ENCODE assay signal across 9 cellular contexts in genomic region chr19:917323-918151, GRCh38. TPM values are rescaled to one million over a fixed set of nuclear protein-coding genes. Genes with fewer than 3 reads are reported as not detected.
A peak's percentile ranks its signal among the peaks of the same experiment; 100 is the strongest.
DNase-seq lines count a peak whose midpoint lies in the region; ATAC-seq, FAIRE-seq and TF ChIP-seq lines count a peak whose summit lies in the region.
"Had no signal": no experiment of that assay in that cellular context is flagged by ENCODE, and none has a peak within 500 bp of the region (broad histone marks: within the 10 kb centered on the region; RNA-seq: fewer than 3 reads in every experiment).

KISS1R (plus strand) TSS chr19:917333; CDS start chr19:917503, 170 bp downstream.

- intact Hi-C loops in left ventricle myocardium inferior (cut with micrococcal nuclease) (no loop called here), K562 (cut with micrococcal nuclease) (loop anchor here (1.0 kb wide), 1 partner anchor 147 kb away; no protein-coding TSS in a partner anchor), lower leg skin (cut with DNase I; ENCODE audit: low total_unique reads) (loop anchor here (5.0 kb wide), 1 partner anchor 150 kb away; no protein-coding TSS in a partner anchor)

- H2AFZ ChIP-seq in K562 (ENCODE audit: low read depth, low read length) = peak within 1 kb of the TSS; percentile 83

- peak; percentile 90 to 96 for TF ChIP-seq RAD21 in K562 (CRISPR knock-in tag; conservative IDR thresholded peaks at IDR 0.05 in 1 of 2, IDR thresholded peaks at IDR 0.05 in 1 of 2)

- DNase-seq in left ventricle myocardium inferior (no peak), right atrium auricular region (ENCODE audit: low spot score) (no peak), K562 (ENCODE audit: extremely low read depth in 1 of 4, low spot score in 3 of 4) (peak; percentile 60 to 90 (median 74)), lower leg skin (ENCODE audit: low spot score in 2 of 2) (no peak), upper lobe of left lung (peak; percentile 62 to 90), HPDE6-E6E7 (ENCODE audit: extremely low spot score) (no peak)

- peak; percentile 31; the same call in 1 of the 2 replicates for TF ChIP-seq EP300 in K562 (IDR thresholded peaks at IDR 0.05; ENCODE audit: low read length)
- no peak for TF ChIP-seq EP300 in upper lobe of left lung (IDR thresholded peaks at IDR 0.05)

- H3K4me1 ChIP-seq in left ventricle myocardium inferior (peaks cover 56% of the 10 kb centered on the region), right atrium auricular region (peaks cover 0 to 49% of the 10 kb centered on the region in 2 donors), K562 (replicated peaks in 1 of 2; ENCODE audit: control insufficient read depth in 2 of 2, insufficient read depth in 2 of 2, low read length in 2 of 2) (peaks cover 6 to 69% of the 10 kb centered on the region in 2 experiments; a peak in 4 of 5 replicates), upper lobe of left lung (peaks cover 39 to 56% (median 42%) of the 10 kb centered on the region in 4 donors)

- H3K27ac ChIP-seq in left ventricle myocardium inferior (replicated peaks) (no peak within 1 kb of the TSS), right atrium auricular region (no peak within 1 kb of the TSS), K562 (ENCODE audit: extremely low read depth, low read depth, low read length) (peak within 1 kb of the TSS; percentile 89), upper lobe of left lung (no peak within 1 kb of the TSS)

- H3K9me1 ChIP-seq in K562 (ENCODE audit: control insufficient read depth, insufficient read depth, low read length) = no peaks in the 10 kb centered on the region

- TF ChIP-seq POLR2A in K562 (conservative IDR thresholded peaks at IDR 0.05) (peak; percentile 70), lower leg skin (IDR thresholded peaks at IDR 0.05) (no peak), upper lobe of left lung (IDR thresholded peaks at IDR 0.05) (no peak)

- H3K9me3 ChIP-seq in left ventricle myocardium inferior (replicated peaks) (no peaks in the 10 kb centered on the region), right atrium auricular region (no peaks in the 10 kb centered on the region), K562 (replicated peaks; ENCODE audit: control insufficient read depth, insufficient read depth, low read depth, low read length) (no peaks in the 10 kb centered on the region), upper lobe of left lung (no peaks in the 10 kb centered on the region)

- WGBS in K562 (ENCODE audit: insufficient coverage, low coverage, missing lambda C conversion rate) = 1% methylated on average over 66 of the region's 87 CpGs
- 0 to 1% methylated on average over 2 to 53 of the region's 87 CpGs for whole genome bisulfite sequencing in lower leg skin, 2 donors
- WGBS in upper lobe of left lung, 2 donors = 0 to 1% methylated on average over 2 to 33 of the region's 87 CpGs

- H3K4me3 ChIP-seq in left ventricle myocardium inferior (peak within 1 kb of the TSS; percentile 53), right atrium auricular region (peak within 1 kb of the TSS in 1 of 2 donors; percentile 41), K562 (peak within 1 kb of the TSS; percentile 65), lower leg skin (ENCODE audit: low read depth, poor library complexity, severe bottlenecking) (peak within 1 kb of the TSS; percentile 15), upper lobe of left lung (peak within 1 kb of the TSS in 3 of 4 donors; percentile 22 to 43 (median 36))

- H3K36me3 ChIP-seq in left ventricle myocardium inferior = no peaks in the 10 kb centered on the region
- H3K36me3 ChIP-seq in right atrium auricular region = no peaks in the 10 kb centered on the region
- peaks cover 8% of the 10 kb centered on the region; the same call in 1 of the 3 replicates for H3K36me3 ChIP-seq in K562 (ENCODE audit: control insufficient read depth, insufficient read depth, low read length)
- no peaks in the 10 kb centered on the region for H3K36me3 ChIP-seq in upper lobe of left lung

- H3K27me3 ChIP-seq in left ventricle myocardium inferior (ENCODE audit: low read depth) = peaks cover 56% of the 10 kb centered on the region
- peaks cover 18 to 38% of the 10 kb centered on the region in 2 donors for H3K27me3 ChIP-seq in right atrium auricular region
- H3K27me3 ChIP-seq in K562 (ENCODE audit: control insufficient read depth in 2 of 2, insufficient read depth in 2 of 2, low read length in 2 of 2) = no peaks in the 10 kb centered on the region
- H3K27me3 ChIP-seq in upper lobe of left lung = peaks cover 3 to 45% (median 36%) of the 10 kb centered on the region in 4 donors

- H3K4me2 ChIP-seq in K562 (ENCODE audit: insufficient read depth, low read length) = peak within 1 kb of the TSS; percentile 84

- in situ Hi-C loops in K562 (cut with MboI) = no loop called here

- TF ChIP-seq CTCF in left ventricle myocardium inferior (IDR thresholded peaks at IDR 0.05; ENCODE audit: borderline replicate concordance) (peak; percentile 57), right atrium auricular region (IDR thresholded peaks at IDR 0.05) (peak in 1 of 2 donors; percentile 64), K562 (IDR thresholded peaks at IDR 0.05 in 2 of 3, conservative IDR thresholded peaks at IDR 0.05 in 1 of 3; ENCODE audit: insufficient read depth in 2 of 3, low read depth in 1 of 3, low read length in 3 of 3) (peak; percentile 91 to 98 (median 96)), lower leg skin (IDR thresholded peaks at IDR 0.05) (no peak), upper lobe of left lung (IDR thresholded peaks at IDR 0.05) (peak; percentile 19 to 74 (median 44))

- H4K20me1 ChIP-seq in K562 (replicated peaks; ENCODE audit: control insufficient read depth, insufficient read depth, low read length) = no peaks in the 10 kb centered on the region

- H3K79me2 ChIP-seq in K562 (ENCODE audit: control insufficient read depth, insufficient read depth, low read length) = peaks cover 36% of the 10 kb centered on the region

- ATAC-seq in K562 (peak; percentile 81), upper lobe of left lung (ENCODE audit: low FRiP score in 2 of 2) (peak in 1 of 2 donors; percentile 2), esophagus mucosa (no peak)

- peak within 1 kb of the TSS; percentile 83 to 94 for H3K9ac ChIP-seq in K562 (ENCODE audit: insufficient read depth in 1 of 2, low read depth in 2 of 2, low read length in 2 of 2)

- peak; percentile 77 for FAIRE-seq in K562 (lab: Jason Lieb, UNC)
- FAIRE-seq: colon had no signal

- CTCF ChIA-PET in K562 (lab: Yijun Ruan, JAX; ENCODE audit: low intra/inter-chr PET ratio) = interaction anchor here (0.7 to 6.8 kb wide), 5 partner anchors 24 to 313 kb away, joined by 3 to 74 read pairs (median 6); partner anchors contain the start of genes MED16 and RNU6-9

- POLR2A ChIA-PET in K562 (lab: Yijun Ruan, JAX) = interaction anchor here (0.6 kb wide), 3 partner anchors 29 to 120 kb away, joined by 3 read pairs; partner anchors contain the start of gene PTBP1

- TSS peak; percentile 52 for BruUV-seq in K562 (replicated peaks; lab: Mats Ljungman, UMichigan)

TF ChIP-seq in PFSK-1, 5 proteins besides CTCF, POLR2A, EP300 and RAD21:
- TF ChIP-seq FOXP2 (optimal IDR thresholded peaks at IDR 0.05; ENCODE audit: borderline replicate concordance, extremely low read depth, extremely low read length, insufficient read depth) (peak; percentile 65), POLR2AphosphoS5 (IDR thresholded peaks at IDR 0.05; ENCODE audit: low read depth, low read length) (no peak)
TF ChIP-seq in PFSK-1: peak in this region for 1.

TF ChIP-seq in K562, 482 proteins besides CTCF, POLR2A, EP300 and RAD21 (continues in another document):
- TF ChIP-seq ZNF436 (CRISPR knock-in tag; IDR thresholded peaks at IDR 0.05) = peak; percentile 100
- TF ChIP-seq MAZ (CRISPR knock-in tag; conservative IDR thresholded peaks at IDR 0.05 in 1 of 2, IDR thresholded peaks at IDR 0.05 in 1 of 2) = peak; percentile 75 to 97
- TF ChIP-seq ZNF780A (CRISPR knock-in tag; IDR thresholded peaks at IDR 0.05) = no peak
- TF ChIP-seq NFRKB (IDR thresholded peaks at IDR 0.05; ENCODE audit: low read depth) = no peak
- TF ChIP-seq XRCC4 (IDR thresholded peaks at IDR 0.05; ENCODE audit: extremely low read depth, insufficient read depth, insufficient read length) = no peak
- TF ChIP-seq RBM22 (IDR thresholded peaks at IDR 0.05; ENCODE audit: low read depth, low read length, poor library complexity, severe bottlenecking) = no peak
- peak; percentile 87 for TF ChIP-seq ADNP (tag; IDR thresholded peaks at IDR 0.05)
- TF ChIP-seq ETV1 (tag; conservative IDR thresholded peaks at IDR 0.05; ENCODE audit: low read depth) = no peak
- TF ChIP-seq STAG1 (CRISPR knock-in tag; IDR thresholded peaks at IDR 0.05; ENCODE audit: borderline replicate concordance) = peak; percentile 96
- no peak for TF ChIP-seq TAF1 (IDR thresholded peaks at IDR 0.05; ENCODE audit: control insufficient read depth, extremely low read depth, insufficient read depth, low read length, severe bottlenecking)
- no peak for TF ChIP-seq BRCA1 (IDR thresholded peaks at IDR 0.05)
- TF ChIP-seq BRCA1 (CRISPR knock-in tag; IDR thresholded peaks at IDR 0.05) = no peak
- no peak for TF ChIP-seq CHCHD3 (CRISPR knock-in tag; IDR thresholded peaks at IDR 0.05)
- no peak for TF ChIP-seq MED1 (CRISPR knock-in tag; IDR thresholded peaks at IDR 0.05; ENCODE audit: borderline replicate concordance)

RNA-seq across cellular contexts. Expression of gene KISS1R, which starts in this region (rescaled TPM):
- not detected for total RNA-seq in left ventricle myocardium inferior
- total RNA-seq in right atrium auricular region = not detected
- 0.61 TPM for polyA plus RNA-seq in PFSK-1 (2012; ENCODE audit: insufficient read length, low read depth)
- total RNA-seq in K562 (2011; cell fraction: chromatin; rRNA removed; ENCODE audit: low replicate concordance) = 13.9 and 50.0 TPM in 2 replicates
- 79.5 and 104 TPM in 2 replicates for total RNA-seq in K562 (2011; cell fraction: nucleolus; rRNA removed)
- 29.6 and 30.1 TPM in 2 replicates for total RNA-seq in K562 (2011; cell fraction: nucleoplasm; rRNA removed)
- total RNA-seq in K562 (2014; rRNA removed) = 19.3 and 26.7 TPM in 2 replicates
- total RNA-seq in K562 (2014; rRNA removed; fragmentation: Illumina TruSeq; extraction: Trizol) = 0.80 and 1.1 TPM in 2 replicates
- 2.0 and 2.7 TPM in 2 replicates for total RNA-seq in K562 (2015; rRNA removed; fragmentation: Illumina TruSeq; extraction: Trizol)
- 36.2 and 39.4 TPM in 2 replicates for total RNA-seq in K562 (2021)
- polyA plus RNA-seq in K562 (2011; rRNA removed) = 2.8 and 6.3 TPM in 2 replicates
- 4.3 and 59.2 TPM in 2 replicates for polyA plus RNA-seq in K562 (2011; cell fraction: cytosol; rRNA removed)
- polyA plus RNA-seq in K562 (2011; cell fraction: nucleus; rRNA removed) = 36.4 and 172 TPM in 2 replicates
- polyA plus RNA-seq in K562 (2012) = 6.9 and 23.9 TPM in 2 replicates
- polyA plus RNA-seq in K562 (2014; fragmentation: Illumina TruSeq; extraction: Trizol) = 0.37 and 2.7 TPM in 2 replicates
- polyA plus RNA-seq in K562 (2014; fragmentation: Nextera tagmentation; extraction: Ambion mirVana) = under 1 TPM; 0.55 to 0.75 TPM
- polyA plus RNA-seq in K562 (2014; rRNA removed) = 17.3 and 26.8 TPM in 2 replicates
- 0.30 and 1.8 TPM in 2 replicates for polyA minus RNA-seq in K562 (2011; rRNA and poly(A)+ RNA removed)
- 5.8 and 14.1 TPM in 2 replicates for polyA minus RNA-seq in K562 (2011; cell fraction: cytosol; rRNA and poly(A)+ RNA removed)
- 5.8 and 22.6 TPM in 2 replicates for polyA minus RNA-seq in K562 (2011; cell fraction: nucleus; rRNA and poly(A)+ RNA removed)
- 1 to 10 TPM in 1 of 4 donors, under 1 TPM in 1, not detected in 2; 0.88 to 3.5 TPM for total RNA-seq in lower leg skin
- total RNA-seq in upper lobe of left lung = not detected
- total RNA-seq in esophagus mucosa = not detected

Comparison
In these comparisons a context has a peak if more than half of its experiments do, and no peak if none do; other contexts are left out.
1. Peak in DNase-seq and H3K4me3 ChIP-seq in upper lobe of left lung; RNA of the gene not detected or under 1 TPM.
2. DNase-seq: peak in K562 (4 of 4); none in left ventricle myocardium inferior (single experiment), right atrium auricular region (single experiment), lower leg skin (0 of 2) and HPDE6-E6E7 (single experiment).
3. CTCF ChIP-seq: peak in left ventricle myocardium inferior (single experiment), K562 (3 of 3) and upper lobe of left lung (6 of 6); none in lower leg skin (0 of 3).